In the genomic region with DNA sequence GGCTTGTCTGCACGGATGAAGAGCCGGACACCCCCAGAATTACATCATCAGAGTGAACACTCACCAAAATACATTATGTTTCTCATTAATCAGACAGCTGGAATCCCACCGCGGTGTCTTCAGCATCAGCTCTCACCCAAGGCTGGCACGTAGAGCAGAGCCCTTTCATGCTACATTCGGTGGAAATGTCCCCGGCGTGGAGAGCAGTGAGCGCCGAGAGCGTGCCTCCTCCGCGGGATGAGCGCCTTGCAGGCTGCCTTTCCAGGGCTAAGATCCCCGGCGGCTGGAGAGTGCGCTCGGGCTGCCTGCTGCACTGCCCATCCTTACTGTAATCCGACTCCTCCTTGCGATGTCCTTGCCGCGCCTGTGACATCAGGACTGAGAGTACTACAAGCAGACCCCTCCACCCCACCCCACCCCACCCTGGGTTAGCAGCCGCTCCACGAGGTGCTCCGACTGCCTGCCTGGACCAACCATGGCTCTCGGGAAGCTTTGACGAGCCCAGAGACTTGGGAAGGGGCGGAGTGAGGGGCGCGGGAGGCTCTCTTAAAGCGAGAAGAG, we compare ENCODE assay signal across 7 cellular contexts. TPM values are rescaled to one million over a fixed set of nuclear protein-coding genes. Genes with fewer than 3 reads are reported as not detected.
A peak's percentile ranks its signal among the peaks of the same experiment; 100 is the strongest.
DNase-seq lines count a peak whose midpoint lies in the region; FAIRE-seq and TF ChIP-seq lines count a peak whose summit lies in the region.

A gene with protein sequence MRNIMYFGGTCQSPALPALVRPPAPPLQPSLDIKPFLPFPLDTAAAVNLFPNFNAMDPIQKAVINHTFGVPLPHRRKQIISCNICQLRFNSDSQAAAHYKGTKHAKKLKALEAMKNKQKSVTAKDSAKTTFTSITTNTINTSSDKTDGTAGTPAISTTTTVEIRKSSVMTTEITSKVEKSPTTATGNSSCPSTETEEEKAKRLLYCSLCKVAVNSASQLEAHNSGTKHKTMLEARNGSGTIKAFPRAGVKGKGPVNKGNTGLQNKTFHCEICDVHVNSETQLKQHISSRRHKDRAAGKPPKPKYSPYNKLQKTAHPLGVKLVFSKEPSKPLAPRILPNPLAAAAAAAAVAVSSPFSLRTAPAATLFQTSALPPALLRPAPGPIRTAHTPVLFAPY (minus strand): TSS at position 380 of the 561 bp plus-strand sequence. CDS start 294 bp downstream, at position 86.

- peak; percentile 56 for FAIRE-seq in urothelium cell line (lab: Jason Lieb, UNC)

- peak within 1 kb of the TSS; percentile 72 for H3K4me3 ChIP-seq in epithelial cell of proximal tubule (ENCODE audit: low read depth, low read length)

- DNase-seq in NCI-H526 treated with DMSO at 0.1 percent for 48 hours (lab: John Stamatoyannopoulos, UW) (peak; percentile 61), epithelial cell of proximal tubule (ENCODE audit: low read depth) (no peak), mesenteric fat pad (ENCODE audit: low spot score) (no peak), urothelium cell line (ENCODE audit: low spot score) (peak; percentile 65), NCI-H1048 (lab: John Stamatoyannopoulos, UW) (no peak), pons (ENCODE audit: low spot score) (no peak), NCI-H345 treated with DMSO at 0.1 percent for 48 hours (lab: John Stamatoyannopoulos, UW; ENCODE audit: unreplicated experiment) (no peak)

- no peak for TF ChIP-seq CTCF in epithelial cell of proximal tubule (conservative IDR thresholded peaks at IDR 0.05; ENCODE audit: low read depth, low read length)

RNA-seq across cellular contexts. Expression of the gene that starts here (rescaled TPM):
- under 0.01 and 0.43 TPM in 2 replicates for total RNA-seq in epithelial cell of proximal tubule
- total RNA-seq in mesenteric fat pad, result 18.5 TPM

Comparison
In these comparisons a context has a peak if more than half of its experiments do, and no peak if none do; other contexts are left out.
1. RNA of the gene that starts here (total RNA-seq): 18.5 TPM in mesenteric fat pad (single experiment); under 0.01 to 0.43 TPM in epithelial cell of proximal tubule; every median in the first group is over 10 times any median in the second.
2. DNase-seq: peak in NCI-H526 treated with DMSO at 0.1 percent for 48 hours (single experiment) and urothelium cell line (single experiment); none in epithelial cell of proximal tubule (single experiment), mesenteric fat pad (single experiment), NCI-H1048 (single experiment), pons (single experiment) and NCI-H345 treated with DMSO at 0.1 percent for 48 hours (single experiment).